1 cellular context compared by ENCODE assay signal in genomic region chr2:31998731-31999383, GRCh38.
TF ChIP-seq lines count a peak whose summit lies in the region.

No MANE protein-coding gene starts in this region.

TF ChIP-seq in GM12878, 131 proteins besides CTCF, POLR2A, EP300 and RAD21:
- no peak; the same call in 1 of the 2 replicates for TF ChIP-seq SPI1 (IDR thresholded peaks at IDR 0.05; ENCODE audit: borderline replicate concordance, insufficient read depth, low read depth, low read length)
- TF ChIP-seq FOS (IDR thresholded peaks at IDR 0.05; ENCODE audit: borderline replicate concordance, extremely low read depth, insufficient read length): no peak
- no peak for TF ChIP-seq SUZ12 (IDR thresholded peaks at IDR 0.05; ENCODE audit: unreplicated experiment)
- TF ChIP-seq ZBTB33 (IDR thresholded peaks at IDR 0.05): no peak
- no peak for TF ChIP-seq MAX (IDR thresholded peaks at IDR 0.05; ENCODE audit: low read depth, low read length)
- no peak for TF ChIP-seq PRDM15 (CRISPR knock-in tag; IDR thresholded peaks at IDR 0.05)
- TF ChIP-seq CEBPB (IDR thresholded peaks at IDR 0.05; ENCODE audit: borderline replicate concordance in 1 of 2, low read depth in 2 of 2, low read length in 2 of 2): no peak
- no peak for TF ChIP-seq GATAD2B (conservative IDR thresholded peaks at IDR 0.05; ENCODE audit: low read depth)
- TF ChIP-seq NFYA (IDR thresholded peaks at IDR 0.05; ENCODE audit: borderline replicate concordance, low read depth, low read length): no peak
- no peak for TF ChIP-seq HSF1 (IDR thresholded peaks at IDR 0.05; ENCODE audit: low read depth, low read length)
